ENCODE assay signal across 1 cellular context in genomic region chr4:150145090-150145949, GRCh38.
TF ChIP-seq lines count a peak whose summit lies in the region.

No MANE protein-coding gene starts in this region.

TF ChIP-seq in HepG2, 621 proteins besides CTCF, POLR2A, EP300 and RAD21 (continued from another document):
- TF ChIP-seq, protein P1, sequence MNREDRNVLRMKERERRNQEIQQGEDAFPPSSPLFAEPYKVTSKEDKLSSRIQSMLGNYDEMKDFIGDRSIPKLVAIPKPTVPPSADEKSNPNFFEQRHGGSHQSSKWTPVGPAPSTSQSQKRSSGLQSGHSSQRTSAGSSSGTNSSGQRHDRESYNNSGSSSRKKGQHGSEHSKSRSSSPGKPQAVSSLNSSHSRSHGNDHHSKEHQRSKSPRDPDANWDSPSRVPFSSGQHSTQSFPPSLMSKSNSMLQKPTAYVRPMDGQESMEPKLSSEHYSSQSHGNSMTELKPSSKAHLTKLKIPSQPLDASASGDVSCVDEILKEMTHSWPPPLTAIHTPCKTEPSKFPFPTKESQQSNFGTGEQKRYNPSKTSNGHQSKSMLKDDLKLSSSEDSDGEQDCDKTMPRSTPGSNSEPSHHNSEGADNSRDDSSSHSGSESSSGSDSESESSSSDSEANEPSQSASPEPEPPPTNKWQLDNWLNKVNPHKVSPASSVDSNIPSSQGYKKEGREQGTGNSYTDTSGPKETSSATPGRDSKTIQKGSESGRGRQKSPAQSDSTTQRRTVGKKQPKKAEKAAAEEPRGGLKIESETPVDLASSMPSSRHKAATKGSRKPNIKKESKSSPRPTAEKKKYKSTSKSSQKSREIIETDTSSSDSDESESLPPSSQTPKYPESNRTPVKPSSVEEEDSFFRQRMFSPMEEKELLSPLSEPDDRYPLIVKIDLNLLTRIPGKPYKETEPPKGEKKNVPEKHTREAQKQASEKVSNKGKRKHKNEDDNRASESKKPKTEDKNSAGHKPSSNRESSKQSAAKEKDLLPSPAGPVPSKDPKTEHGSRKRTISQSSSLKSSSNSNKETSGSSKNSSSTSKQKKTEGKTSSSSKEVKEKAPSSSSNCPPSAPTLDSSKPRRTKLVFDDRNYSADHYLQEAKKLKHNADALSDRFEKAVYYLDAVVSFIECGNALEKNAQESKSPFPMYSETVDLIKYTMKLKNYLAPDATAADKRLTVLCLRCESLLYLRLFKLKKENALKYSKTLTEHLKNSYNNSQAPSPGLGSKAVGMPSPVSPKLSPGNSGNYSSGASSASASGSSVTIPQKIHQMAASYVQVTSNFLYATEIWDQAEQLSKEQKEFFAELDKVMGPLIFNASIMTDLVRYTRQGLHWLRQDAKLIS (CRISPR knock-in tag; IDR thresholded peaks at IDR 0.05) = no peak
- TF ChIP-seq ZC3H13 (CRISPR knock-in tag; IDR thresholded peaks at IDR 0.05) = no peak
- no peak for TF ChIP-seq ZNF225 (CRISPR knock-in tag; IDR thresholded peaks at IDR 0.05)
- no peak for TF ChIP-seq RXRB (CRISPR knock-in tag; IDR thresholded peaks at IDR 0.05; ENCODE audit: borderline replicate concordance)
- no peak for TF ChIP-seq ZNF142 (CRISPR knock-in tag; IDR thresholded peaks at IDR 0.05)
- TF ChIP-seq ZFP37 (CRISPR knock-in tag; IDR thresholded peaks at IDR 0.05; ENCODE audit: borderline replicate concordance) = no peak
- no peak for TF ChIP-seq KLF6 (CRISPR knock-in tag; IDR thresholded peaks at IDR 0.05)
- TF ChIP-seq ZNF18 (CRISPR knock-in tag; IDR thresholded peaks at IDR 0.05; ENCODE audit: insufficient replicate concordance) = no peak
- TF ChIP-seq JUN (CRISPR knock-in tag; IDR thresholded peaks at IDR 0.05) = no peak
- TF ChIP-seq MTF2 (CRISPR knock-in tag; IDR thresholded peaks at IDR 0.05; ENCODE audit: borderline replicate concordance) = no peak
